16 cellular contexts compared by ENCODE assay signal in the genomic region with DNA sequence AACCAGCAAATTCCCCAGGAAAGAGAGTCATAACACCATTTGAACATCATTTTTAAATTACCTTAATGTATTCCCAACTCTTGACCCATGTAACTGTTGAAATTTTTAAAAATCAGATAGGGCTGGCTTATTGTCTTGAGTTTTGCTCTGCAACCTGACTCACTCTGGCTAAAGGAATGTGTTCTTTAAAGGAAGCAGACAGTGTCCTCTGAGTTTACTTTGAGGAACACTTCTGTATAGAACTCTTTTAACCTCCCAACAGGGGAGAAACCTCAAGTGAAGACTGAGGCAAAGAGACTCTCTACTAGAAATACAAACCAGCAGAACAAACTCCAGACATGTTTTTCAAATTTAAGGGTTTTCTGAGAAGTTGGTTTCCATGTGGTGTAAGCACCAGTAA.
DNase-seq lines count a peak whose midpoint lies in the region; TF ChIP-seq lines count a peak whose summit lies in the region.
"Had no signal": no experiment of that assay in that cellular context is flagged by ENCODE, and none has a peak within 500 bp of the region (broad histone marks: within the 10 kb centered on the region; RNA-seq: fewer than 3 reads in every experiment).

No MANE protein-coding gene starts in this region.

- POLR2A ChIA-PET in SK-N-SH (lab: Yijun Ruan, JAX): no interaction called here

- H4K8ac ChIP-seq in trophoblast cell (ENCODE audit: low read depth, low read length): no peak overlapping the region

- H2AK5ac ChIP-seq in trophoblast cell (ENCODE audit: low read length): no peak overlapping the region

- H3K4me2 ChIP-seq in SK-N-SH: no peak overlapping the region
- no peak overlapping the region for H3K4me2 ChIP-seq in trophoblast cell (ENCODE audit: low read length)
- H3K4me2 ChIP-seq: A549, KMS-11 had no signal

- no peak overlapping the region for H3K18ac ChIP-seq in trophoblast cell (ENCODE audit: low read length)

- H2BK120ac ChIP-seq in trophoblast cell (ENCODE audit: insufficient read depth, low read length, poor library complexity): no peak overlapping the region

- DNase-seq in EL (peak; percentile 29), SK-N-SH (no peak), fibroblast of the aortic adventitia (ENCODE audit: low read depth) (peak; percentile 58), trophoblast cell (peak in 1 of 2 donors; percentile 16), T-helper 2 cell (no peak), NCI-H526 treated with DMSO at 0.1 percent for 48 hours (lab: John Stamatoyannopoulos, UW) (no peak)
- no peak for DNase-seq in stimulated activated CD4-positive, alpha-beta T cell treated with anti-CD3 and anti-CD28 coated beads, Interleukin-4, amount 100 ng/mL, for 24 hours
- DNase-seq in effector CD4-positive, alpha-beta T cell: no peak
- DNase-seq: C1 segment of cervical spinal cord, DMS 273 treated with DMSO at 0.1 percent for 48 hours, NCI-H1092, NCI-H1694, NCI-H2227 treated with DMSO at 0.1 percent for 48 hours, NCI-H524 had no signal

- H2BK12ac ChIP-seq in trophoblast cell (ENCODE audit: low read length): no peak overlapping the region

- H3K9ac ChIP-seq in SK-N-SH: no peak overlapping the region
- H3K9ac ChIP-seq in trophoblast cell (ENCODE audit: low read length): no peak overlapping the region
- H3K9ac ChIP-seq: KMS-11 had no signal

- H3K79me2 ChIP-seq in SK-N-SH (ENCODE audit: insufficient read depth) (no peaks in the 10 kb centered on the region), trophoblast cell (ENCODE audit: control insufficient read depth, insufficient read depth, low read length, poor library complexity) (peaks cover 2% of the 10 kb centered on the region)

- TF ChIP-seq CTCF in SK-N-SH (IDR thresholded peaks at IDR 0.05) (no peak), fibroblast of the aortic adventitia (IDR thresholded peaks at IDR 0.05; ENCODE audit: insufficient read depth, low read length) (no peak)

- H3K14ac ChIP-seq in trophoblast cell (ENCODE audit: low read length): no peak overlapping the region

- H3K27ac ChIP-seq in SK-N-SH (ENCODE audit: low read depth in 2 of 2, low read length in 1 of 2): no peak overlapping the region; a peak in 1 of 4 replicates
- peak overlapping the region; percentile 96 for H3K27ac ChIP-seq in trophoblast cell (ENCODE audit: low read depth, low read length)
- H3K27ac ChIP-seq: A549, KMS-11 had no signal

- no peak overlapping the region for H4K12ac ChIP-seq in trophoblast cell (ENCODE audit: low read depth, low read length)

- H4K91ac ChIP-seq in trophoblast cell (ENCODE audit: low read depth, low read length): no peak overlapping the region

- H2AFZ ChIP-seq in SK-N-SH (ENCODE audit: low read depth) (no peak overlapping the region), trophoblast cell (ENCODE audit: insufficient read depth, low read length, poor library complexity) (no peak overlapping the region)

- peaks cover 6% of the 10 kb centered on the region for H3F3A ChIP-seq in SK-N-SH (replicated peaks; ENCODE audit: insufficient read depth)

- H3K4me3 ChIP-seq in SK-N-SH (ENCODE audit: low read depth in 2 of 2, low read length in 1 of 2): no peak overlapping the region
- no peak overlapping the region for H3K4me3 ChIP-seq in fibroblast of the aortic adventitia (ENCODE audit: low read depth, low read length)
- no peak overlapping the region for H3K4me3 ChIP-seq in trophoblast cell (ENCODE audit: low read depth, low read length)
- H3K4me3 ChIP-seq: A549 had no signal

- H3K27me3 ChIP-seq in SK-N-SH (ENCODE audit: insufficient read depth): no peaks in the 10 kb centered on the region
- no peaks in the 10 kb centered on the region for H3K27me3 ChIP-seq in trophoblast cell (ENCODE audit: insufficient read depth, low read length)

- no peak for TF ChIP-seq RAD21 in SK-N-SH (IDR thresholded peaks at IDR 0.05; ENCODE audit: low read length)

- H3K4me1 ChIP-seq in SK-N-SH (ENCODE audit: control insufficient read depth in 1 of 2, insufficient read depth in 2 of 2, low read depth in 1 of 2, low read length in 1 of 2) (peaks cover 18 to 23% of the 10 kb centered on the region in 2 experiments; a peak in 3 of 4 replicates), trophoblast cell (ENCODE audit: control insufficient read depth in 1 of 2, insufficient read depth in 2 of 2, low read length in 2 of 2) (peaks cover 0 to 7% of the 10 kb centered on the region in 2 experiments)
- H3K4me1 ChIP-seq: A549 had no signal

- CTCF ChIA-PET in SK-N-SH (lab: Yijun Ruan, JAX): no interaction called here

- H3K9me2 ChIP-seq in SK-N-SH: no peaks in the 10 kb centered on the region

- TF ChIP-seq EP300 in SK-N-SH (IDR thresholded peaks at IDR 0.05; ENCODE audit: borderline replicate concordance in 1 of 2, low read depth in 1 of 2, low read length in 1 of 2): no peak

- H3K36me3 ChIP-seq in SK-N-SH (replicated peaks in 1 of 2; ENCODE audit: control insufficient read depth in 1 of 2, insufficient read depth in 2 of 2, low read length in 1 of 2) (no peaks in the 10 kb centered on the region), trophoblast cell (ENCODE audit: control insufficient read depth in 1 of 2, insufficient read depth in 2 of 2, low read length in 2 of 2) (no peaks in the 10 kb centered on the region)

- no peaks in the 10 kb centered on the region for H4K20me1 ChIP-seq in SK-N-SH (ENCODE audit: insufficient read depth)

- H2BK5ac ChIP-seq in trophoblast cell (ENCODE audit: low read depth, low read length, poor library complexity): no peak overlapping the region

- peaks cover 25% of the 10 kb centered on the region for H3K79me1 ChIP-seq in trophoblast cell (ENCODE audit: low read length)

- H3K9me3 ChIP-seq in SK-N-SH (no peaks in the 10 kb centered on the region), trophoblast cell (ENCODE audit: insufficient read depth, low read depth, low read length) (no peaks in the 10 kb centered on the region)
- H3K9me3 ChIP-seq: A549 had no signal

- no peak overlapping the region for H3K4ac ChIP-seq in trophoblast cell (ENCODE audit: low read depth, low read length)

- H3K23ac ChIP-seq in trophoblast cell (ENCODE audit: low read length): no peak overlapping the region

TF ChIP-seq in SK-N-SH, 30 proteins besides CTCF, POLR2A, EP300 and RAD21:
- TF ChIP-seq MXI1 (IDR thresholded peaks at IDR 0.05; ENCODE audit: low read depth, low read length) (no peak), TAF1 (IDR thresholded peaks at IDR 0.05; ENCODE audit: borderline replicate concordance, low read depth, low read length) (no peak), GABPA (IDR thresholded peaks at IDR 0.05; ENCODE audit: low read depth) (no peak), FOXM1 (IDR thresholded peaks at IDR 0.05; ENCODE audit: low read depth) (no peak), SIN3A (IDR thresholded peaks at IDR 0.05; ENCODE audit: borderline replicate concordance, low read depth, low read length) (no peak), RCOR1 (IDR thresholded peaks at IDR 0.05; ENCODE audit: low read length) (no peak), GATA2 (CRISPR knock-in tag; IDR thresholded peaks at IDR 0.05) (no peak), POLR2AphosphoS5 (IDR thresholded peaks at IDR 0.05; ENCODE audit: low read depth, low read length) (0 out of 2 replicates have a peak, but pooled peaks have one; percentile 19), FOSL2 (IDR thresholded peaks at IDR 0.05; ENCODE audit: borderline replicate concordance, low read depth) (peak; percentile 30; the same call in 1 of the 2 replicates), NFIC (IDR thresholded peaks at IDR 0.05; ENCODE audit: borderline replicate concordance) (no peak), RFX5 (IDR thresholded peaks at IDR 0.05; ENCODE audit: low read length) (no peak), RXRA (IDR thresholded peaks at IDR 0.05; ENCODE audit: borderline replicate concordance, low read depth) (no peak), YY1 (IDR thresholded peaks at IDR 0.05; ENCODE audit: low read depth) (no peak), JUND (IDR thresholded peaks at IDR 0.05) (peak; percentile 35; the same call in 1 of the 2 replicates)
- TF ChIP-seq, protein P1, sequence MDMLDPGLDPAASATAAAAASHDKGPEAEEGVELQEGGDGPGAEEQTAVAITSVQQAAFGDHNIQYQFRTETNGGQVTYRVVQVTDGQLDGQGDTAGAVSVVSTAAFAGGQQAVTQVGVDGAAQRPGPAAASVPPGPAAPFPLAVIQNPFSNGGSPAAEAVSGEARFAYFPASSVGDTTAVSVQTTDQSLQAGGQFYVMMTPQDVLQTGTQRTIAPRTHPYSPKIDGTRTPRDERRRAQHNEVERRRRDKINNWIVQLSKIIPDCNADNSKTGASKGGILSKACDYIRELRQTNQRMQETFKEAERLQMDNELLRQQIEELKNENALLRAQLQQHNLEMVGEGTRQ (IDR thresholded peaks at IDR 0.05; ENCODE audit: borderline replicate concordance, low read depth, low read length): no peak
- TF ChIP-seq, protein P2, sequence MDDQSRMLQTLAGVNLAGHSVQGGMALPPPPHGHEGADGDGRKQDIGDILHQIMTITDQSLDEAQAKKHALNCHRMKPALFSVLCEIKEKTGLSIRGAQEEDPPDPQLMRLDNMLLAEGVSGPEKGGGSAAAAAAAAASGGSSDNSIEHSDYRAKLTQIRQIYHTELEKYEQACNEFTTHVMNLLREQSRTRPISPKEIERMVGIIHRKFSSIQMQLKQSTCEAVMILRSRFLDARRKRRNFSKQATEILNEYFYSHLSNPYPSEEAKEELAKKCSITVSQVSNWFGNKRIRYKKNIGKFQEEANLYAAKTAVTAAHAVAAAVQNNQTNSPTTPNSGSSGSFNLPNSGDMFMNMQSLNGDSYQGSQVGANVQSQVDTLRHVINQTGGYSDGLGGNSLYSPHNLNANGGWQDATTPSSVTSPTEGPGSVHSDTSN (IDR thresholded peaks at IDR 0.05): 0 out of 2 replicates have a peak, but pooled peaks have one; percentile 14

Comparison
In these comparisons a context has a peak if more than half of its experiments do, and no peak if none do; other contexts are left out.
1. DNase-seq: peak in EL (single experiment) and fibroblast of the aortic adventitia (single experiment); none in SK-N-SH (single experiment), stimulated activated CD4-positive, alpha-beta T cell treated with anti-CD3 and anti-CD28 coated beads, Interleukin-4, amount 100 ng/mL, for 24 hours (single experiment), T-helper 2 cell (0 of 5), NCI-H526 treated with DMSO at 0.1 percent for 48 hours (single experiment) and effector CD4-positive, alpha-beta T cell (single experiment).